In the genomic region with DNA sequence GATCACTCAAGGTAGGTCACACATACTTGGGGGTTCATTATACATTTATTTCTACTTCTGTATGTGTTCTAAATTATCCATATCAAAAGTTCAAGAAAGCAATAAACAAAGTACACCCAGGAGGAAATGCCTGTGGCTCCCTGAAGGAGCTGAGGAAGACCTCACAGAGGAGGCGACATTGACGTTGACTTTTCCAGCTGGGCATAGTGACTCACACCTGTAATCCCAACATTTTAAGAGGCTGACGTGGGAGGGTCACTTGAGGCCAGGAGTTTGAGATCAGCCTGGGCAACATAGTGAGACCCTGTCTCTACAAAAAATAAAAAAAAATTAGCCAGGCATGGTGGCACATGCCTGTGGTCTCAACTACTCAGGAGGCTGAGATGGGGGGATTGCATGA, we compare ENCODE assay signal across 22 cellular contexts. TPM values are rescaled to one million over a fixed set of nuclear protein-coding genes. Genes with fewer than 3 reads are reported as not detected.
DNase-seq lines count a peak whose midpoint lies in the region.
"Had no signal": no experiment of that assay in that cellular context is flagged by ENCODE, and none has a peak within 500 bp of the region (broad histone marks: within the 10 kb centered on the region; RNA-seq: fewer than 3 reads in every experiment).

No MANE protein-coding gene starts in this region.

- no peak overlapping the region for H3K27ac Mint-ChIP-seq in activated CD4-positive, alpha-beta memory T cell treated with anti-CD3 and anti-CD28 coated beads, Interleukin-2, amount 10 ng/mL, durations not matched to agents 7 days and 5 days
- H3K27ac Mint-ChIP-seq: type B pancreatic cell had no signal

- no peaks in the 10 kb centered on the region for H3K9me3 Mint-ChIP-seq in activated CD4-positive, alpha-beta memory T cell treated with anti-CD3 and anti-CD28 coated beads, Interleukin-2, amount 10 ng/mL, durations not matched to agents 7 days and 5 days
- H3K9me3 Mint-ChIP-seq: type B pancreatic cell had no signal

- peaks cover 18% of the 10 kb centered on the region for H3K27me3 Mint-ChIP-seq in activated CD4-positive, alpha-beta memory T cell treated with anti-CD3 and anti-CD28 coated beads, Interleukin-2, amount 10 ng/mL, durations not matched to agents 7 days and 5 days

- no peak overlapping the region for H3K4me3 Mint-ChIP-seq in activated CD4-positive, alpha-beta memory T cell treated with anti-CD3 and anti-CD28 coated beads, Interleukin-2, amount 10 ng/mL, durations not matched to agents 7 days and 5 days
- H3K4me3 Mint-ChIP-seq: type B pancreatic cell had no signal

- H3K4me1 Mint-ChIP-seq in activated CD4-positive, alpha-beta memory T cell treated with anti-CD3 and anti-CD28 coated beads, Interleukin-2, amount 10 ng/mL, durations not matched to agents 7 days and 5 days, result peaks cover 7% of the 10 kb centered on the region

- CTCF ChIA-PET in activated CD4-positive, alpha-beta memory T cell treated with anti-CD3 and anti-CD28 coated beads, Interleukin-2, amount 10 ng/mL, durations not matched to agents 7 days and 5 days (lab: Charles Lee), result interaction anchor here (0.9 kb wide), 1 partner anchor 27 kb away, joined by 3 read pairs; no protein-coding TSS in a partner anchor

- no peaks in the 10 kb centered on the region for H3K36me3 Mint-ChIP-seq in activated CD4-positive, alpha-beta memory T cell treated with anti-CD3 and anti-CD28 coated beads, Interleukin-2, amount 10 ng/mL, durations not matched to agents 7 days and 5 days (ENCODE audit: low read depth)
- H3K36me3 Mint-ChIP-seq: type B pancreatic cell had no signal

- DNase-seq in Daoy (ENCODE audit: low read depth) (peak; percentile 70), HS-27A (ENCODE audit: low read depth) (peak; percentile 53), SW 1271 (lab: John Stamatoyannopoulos, UW) (peak; percentile 23 to 32), kidney tubule cell (ENCODE audit: low spot score) (peak; percentile 9), NAMALWA (ENCODE audit: low spot score) (no peak), amniotic stem cell (lab: John Stamatoyannopoulos, UW) (no peak), SK-N-DZ (ENCODE audit: low spot score) (no peak)
- DNase-seq in activated CD4-positive, alpha-beta memory T cell treated with anti-CD3 and anti-CD28 coated beads, Interleukin-2, amount 10 ng/mL, durations not matched to agents 7 days and 5 days, result no peak
- DNase-seq: activated CD4-positive, alpha-beta T cell treated with anti-CD3 and anti-CD28 coated beads, Interleukin-2, amount 50 U/mL, for 4 hours; activated naive CD4-positive, alpha-beta T cell treated with Interleukin-2 at 50 U/mL for 16 hours; AML-193; COR-L47; MM.1S; NCI-H510A treated with DMSO at 0.1 percent for 48 hours; right lobe of liver; stimulated activated naive CD4-positive, alpha-beta T cell; WERI-Rb-1 had no signal

- POLR2A ChIA-PET in activated CD4-positive, alpha-beta memory T cell treated with anti-CD3 and anti-CD28 coated beads, Interleukin-2, amount 10 ng/mL, durations not matched to agents 7 days and 5 days (lab: Charles Lee), result no interaction called here

RNA-seq across cellular contexts. Expression of a gene that starts 16.3 kb away (rescaled TPM):
- 0.06 TPM in 1 of 2 replicates, not detected in the other for total RNA-seq in Daoy (2014; rRNA removed; shearing (Covaris generic))
- not detected in 2 replicates for polyA plus RNA-seq in SK-N-DZ (2014; cell fraction: cytosol; rRNA removed)
- polyA plus RNA-seq in SK-N-DZ (2014; cell fraction: nucleus; rRNA removed), result not detected in 2 replicates
- total RNA-seq in activated CD4-positive, alpha-beta memory T cell treated with anti-CD3 and anti-CD28 coated beads, Interleukin-2, amount 10 ng/mL, durations not matched to agents 7 days and 5 days, result not detected
- total RNA-seq: HepG2; osteoblast; T-helper 1 cell treated with Interleukin-12 subunit alpha and Interleukin-12 subunit beta and Interleukin-4 antibody, amounts not matched to agents 30 ng/mL and 1 ng/mL, for 36 hours had no signal
- polyA plus RNA-seq: HepG2 had no signal

RNA-seq across cellular contexts. Expression of a gene that starts 18.7 kb away (rescaled TPM):
- total RNA-seq in Daoy (2014; rRNA removed; shearing (Covaris generic)), result not detected in 2 replicates
- polyA plus RNA-seq in SK-N-DZ (2014; cell fraction: cytosol; rRNA removed), result not detected in 2 replicates
- polyA plus RNA-seq in SK-N-DZ (2014; cell fraction: nucleus; rRNA removed), result not detected in 2 replicates
- not detected for total RNA-seq in activated CD4-positive, alpha-beta memory T cell treated with anti-CD3 and anti-CD28 coated beads, Interleukin-2, amount 10 ng/mL, durations not matched to agents 7 days and 5 days
- total RNA-seq: gastroesophageal sphincter; HepG2; osteoblast; T-helper 1 cell treated with Interleukin-12 subunit alpha and Interleukin-12 subunit beta and Interleukin-4 antibody, amounts not matched to agents 30 ng/mL and 1 ng/mL, for 36 hours had no signal
- polyA plus RNA-seq: HepG2 had no signal

RNA-seq across cellular contexts. Expression of a gene that starts 33.2 kb away (rescaled TPM):
- total RNA-seq in Daoy (2014; rRNA removed; shearing (Covaris generic)), result 0.15 TPM in 1 of 2 replicates, not detected in the other
- 0.25 and 0.42 TPM in 2 replicates for polyA plus RNA-seq in SK-N-DZ (2014; cell fraction: cytosol; rRNA removed)
- not detected in 2 replicates for polyA plus RNA-seq in SK-N-DZ (2014; cell fraction: nucleus; rRNA removed)
- total RNA-seq in activated CD4-positive, alpha-beta memory T cell treated with anti-CD3 and anti-CD28 coated beads, Interleukin-2, amount 10 ng/mL, durations not matched to agents 7 days and 5 days, result under 1 TPM in 1 of 2 experiments, not detected in 1; 0.13 TPM
- total RNA-seq: HepG2 had no signal

RNA-seq across cellular contexts. Expression of a gene that starts 49.9 kb away (rescaled TPM):
- 13.7 and 16.1 TPM in 2 replicates for total RNA-seq in Daoy (2014; rRNA removed; shearing (Covaris generic))
- polyA plus RNA-seq in SK-N-DZ (2014; cell fraction: cytosol; rRNA removed), result 15.0 and 20.6 TPM in 2 replicates
- 26.7 and 32.3 TPM in 2 replicates for polyA plus RNA-seq in SK-N-DZ (2014; cell fraction: nucleus; rRNA removed)
- 10 to 100 TPM; 10.1 to 12.0 TPM for total RNA-seq in activated CD4-positive, alpha-beta memory T cell treated with anti-CD3 and anti-CD28 coated beads, Interleukin-2, amount 10 ng/mL, durations not matched to agents 7 days and 5 days

RNA-seq across cellular contexts. Expression of a gene that starts 54.5 kb away (rescaled TPM):
- 0.42 and 1.5 TPM in 2 replicates for total RNA-seq in Daoy (2014; rRNA removed; shearing (Covaris generic))
- polyA plus RNA-seq in SK-N-DZ (2014; cell fraction: cytosol; rRNA removed), result not detected in 2 replicates
- not detected in 2 replicates for polyA plus RNA-seq in SK-N-DZ (2014; cell fraction: nucleus; rRNA removed)
- total RNA-seq in activated CD4-positive, alpha-beta memory T cell treated with anti-CD3 and anti-CD28 coated beads, Interleukin-2, amount 10 ng/mL, durations not matched to agents 7 days and 5 days, result 10 to 100 TPM; 42.0 to 43.2 TPM
- total RNA-seq: HepG2 had no signal

Comparison
In these comparisons a context has a peak if more than half of its experiments do, and no peak if none do; other contexts are left out.
1. DNase-seq: peak in Daoy (single experiment), HS-27A (single experiment), SW 1271 (2 of 2) and kidney tubule cell (single experiment); none in NAMALWA (single experiment), amniotic stem cell (single experiment), SK-N-DZ (single experiment) and activated CD4-positive, alpha-beta memory T cell treated with anti-CD3 and anti-CD28 coated beads, Interleukin-2, amount 10 ng/mL, durations not matched to agents 7 days and 5 days (single experiment).